Comparison of ENCODE assay signal across 8 cellular contexts in the genomic region with DNA sequence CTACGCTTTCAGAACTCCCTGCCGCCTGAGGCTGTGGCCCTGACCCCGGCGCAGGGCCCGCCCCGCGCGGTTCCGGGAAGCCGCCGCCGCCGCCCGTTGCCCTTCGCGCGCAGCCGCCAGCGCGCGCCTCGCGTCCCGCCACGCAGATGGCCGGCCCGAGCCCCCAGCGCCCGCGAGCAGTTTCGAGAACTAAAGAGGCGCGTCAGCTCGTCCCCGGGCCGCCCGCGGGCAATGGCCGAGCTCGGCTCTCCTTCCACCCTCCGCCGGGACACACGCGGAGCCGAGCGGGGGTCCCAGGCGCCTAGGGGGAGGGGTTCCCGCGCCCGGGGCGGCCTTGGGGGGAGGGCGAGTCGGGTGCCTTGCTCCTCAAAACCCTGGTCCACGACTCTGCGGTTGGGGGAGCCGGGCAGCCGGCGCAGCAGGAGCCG. TPM values are rescaled to one million over a fixed set of nuclear protein-coding genes. Genes with fewer than 3 reads are reported as not detected.
DNase-seq lines count a peak whose midpoint lies in the region; ATAC-seq and TF ChIP-seq lines count a peak whose summit lies in the region.

No MANE protein-coding gene starts in this region.

- peak overlapping the region; percentile 98 for H3K27ac Mint-ChIP-seq in activated B cell treated with CpG ODN at 0.5 μM for 24 hours

- H3K27ac ChIP-seq in left lung = peak overlapping the region; percentile 97 to 99

- H3K36me3 ChIP-seq in left lung = peaks cover 0 to 5% of the 10 kb centered on the region in 2 donors

- peak overlapping the region; percentile 95 for H3K4me3 Mint-ChIP-seq in activated B cell treated with CpG ODN at 0.5 μM for 24 hours

- POLR2A ChIA-PET in activated B cell treated with CpG ODN at 0.5 μM for 24 hours (lab: Charles Lee) = interaction anchor here (0.9 to 5.3 kb wide), 10 partner anchors 11 to 625 kb away, joined by 3 to 128 read pairs (median 10); partner anchors contain the start of genes BMS1, ZNF239 and ZNF487

- ATAC-seq in HG03520 (IDR thresholded peaks at IDR 0.05; ENCODE audit: unreplicated experiment) = peak; percentile 11
- peak; percentile 6 for ATAC-seq in activated B cell treated with CpG ODN at 0.5 μM for 24 hours (ENCODE audit: low read depth)
- peak; percentile 20 for ATAC-seq in left lung

- H3K36me3 Mint-ChIP-seq in activated B cell treated with CpG ODN at 0.5 μM for 24 hours (ENCODE audit: low read depth) = peaks cover 35% of the 10 kb centered on the region

- CTCF ChIA-PET in activated B cell treated with CpG ODN at 0.5 μM for 24 hours (lab: Charles Lee) = interaction anchor here (1.0 to 1.8 kb wide), 3 partner anchors 11 to 21 kb away, joined by 3 to 5 read pairs (median 4); no protein-coding TSS in a partner anchor

- no peak for TF ChIP-seq CTCF in activated B cell treated with CpG ODN at 0.5 μM for 24 hours (IDR thresholded peaks at IDR 0.05)
- TF ChIP-seq CTCF in choroid plexus epithelial cell (conservative IDR thresholded peaks at IDR 0.05; ENCODE audit: low read depth, low read length) = no peak
- TF ChIP-seq CTCF in left lung (IDR thresholded peaks at IDR 0.05) = no peak

- no peaks in the 10 kb centered on the region for H3K27me3 ChIP-seq in left lung

- H3K9me3 Mint-ChIP-seq in activated B cell treated with CpG ODN at 0.5 μM for 24 hours = no peaks in the 10 kb centered on the region

- H3K4me1 ChIP-seq in left lung = peaks cover 20 to 52% of the 10 kb centered on the region in 2 donors

- no peaks in the 10 kb centered on the region for H3K9me3 ChIP-seq in left lung

- DNase-seq in DMS 273 (lab: John Stamatoyannopoulos, UW; ENCODE audit: unreplicated experiment) (peak; percentile 75), DMS 273 treated with DMSO at 0.1 percent for 48 hours (lab: John Stamatoyannopoulos, UW) (no peak), activated B cell treated with CpG ODN at 0.5 μM for 24 hours (peak; percentile 69), choroid plexus epithelial cell (ENCODE audit: low read depth) (peak; percentile 50), left lung (peak; percentile 50 to 93), KBM-7 (no peak)
- DNase-seq in stimulated activated CD4-positive, alpha-beta T cell treated with anti-CD3 and anti-CD28 coated beads, Interleukin-4, amount 100 ng/mL, for 24 hours = peak; percentile 60

- H3K4me1 Mint-ChIP-seq in activated B cell treated with CpG ODN at 0.5 μM for 24 hours = peaks cover 52% of the 10 kb centered on the region

- H3K27me3 Mint-ChIP-seq in activated B cell treated with CpG ODN at 0.5 μM for 24 hours = no peaks in the 10 kb centered on the region

- H3K4me3 ChIP-seq in choroid plexus epithelial cell (ENCODE audit: low read depth, low read length) (peak overlapping the region; percentile 85), left lung (peak overlapping the region; percentile 75 to 87)

- in situ Hi-C loops in KBM-7 (cut with MboI; ENCODE audit: low pct_unique_long_range_greater_than_20kb, low sequenced_read_pairs) = no loop called here

- intact Hi-C loops in activated B cell treated with CpG ODN at 0.5 μM for 24 hours (cut with micrococcal nuclease) (loop anchor here (1.0 to 5.0 kb wide), 4 partner anchors 10 to 269 kb away; partner anchors contain the start of genes CSGALNACT2, ZNF239 and ZNF32), left lung (cut with DNase I) (no loop called here)

RNA-seq across cellular contexts. Expression of gene HNRNPF, which starts 1.8 kb away (rescaled TPM):
- total RNA-seq in activated B cell treated with CpG ODN at 0.5 μM for 24 hours = 253 and 255 TPM in 2 replicates
- 100 to 1,000 TPM; 161 to 230 TPM for total RNA-seq in left lung

RNA-seq across cellular contexts. Expression of gene ZNF487, which starts 29.7 kb away (rescaled TPM):
- total RNA-seq in activated B cell treated with CpG ODN at 0.5 μM for 24 hours (2.9 and 3.4 TPM in 2 replicates), left lung (1 to 10 TPM; 4.4 to 4.7 TPM)

RNA-seq across cellular contexts. Expression of gene FXYD4, which starts 35.7 kb away (rescaled TPM):
- total RNA-seq in activated B cell treated with CpG ODN at 0.5 μM for 24 hours (not detected in 2 replicates), left lung (1 to 10 TPM; 1.0 to 6.0 TPM)

Comparison
In these comparisons a context has a peak if more than half of its experiments do, and no peak if none do; other contexts are left out.
1. DNase-seq: peak in DMS 273 (single experiment), activated B cell treated with CpG ODN at 0.5 μM for 24 hours (single experiment), choroid plexus epithelial cell (single experiment), left lung (2 of 2) and stimulated activated CD4-positive, alpha-beta T cell treated with anti-CD3 and anti-CD28 coated beads, Interleukin-4, amount 100 ng/mL, for 24 hours (single experiment); none in DMS 273 treated with DMSO at 0.1 percent for 48 hours (single experiment) and KBM-7 (single experiment).
2. Peak in every context shown above with its lines, with median percentiles within 50 percentile points of each other: ATAC-seq.